1 cellular context compared by ENCODE assay signal in genomic region chr4:183101956-183102480, GRCh38.
TF ChIP-seq lines count a peak whose summit lies in the region.

No MANE protein-coding gene starts in this region.

TF ChIP-seq in WTC11, 78 proteins besides CTCF, POLR2A, EP300 and RAD21 (continued from another document):
- TF ChIP-seq STAT6 (CRISPR knock-in tag; conservative IDR thresholded peaks at IDR 0.05; ENCODE audit: low read depth) (no peak), ATF3 (CRISPR knock-in tag; conservative IDR thresholded peaks at IDR 0.05) (no peak), CBFB (CRISPR knock-in tag; IDR thresholded peaks at IDR 0.05; ENCODE audit: low read depth) (no peak), GRHL2 (CRISPR knock-in tag; IDR thresholded peaks at IDR 0.05; ENCODE audit: insufficient replicate concordance, severe bottlenecking) (no peak), ZNF263 (CRISPR knock-in tag; IDR thresholded peaks at IDR 0.05; ENCODE audit: low read depth) (no peak), RELA (CRISPR knock-in tag; IDR thresholded peaks at IDR 0.05; ENCODE audit: borderline replicate concordance) (no peak), NFYB (CRISPR knock-in tag; conservative IDR thresholded peaks at IDR 0.05; ENCODE audit: low read depth) (no peak), IRF1 (CRISPR knock-in tag; IDR thresholded peaks at IDR 0.05) (no peak), MAX (CRISPR knock-in tag; IDR thresholded peaks at IDR 0.05) (no peak)
